In the genomic region with DNA sequence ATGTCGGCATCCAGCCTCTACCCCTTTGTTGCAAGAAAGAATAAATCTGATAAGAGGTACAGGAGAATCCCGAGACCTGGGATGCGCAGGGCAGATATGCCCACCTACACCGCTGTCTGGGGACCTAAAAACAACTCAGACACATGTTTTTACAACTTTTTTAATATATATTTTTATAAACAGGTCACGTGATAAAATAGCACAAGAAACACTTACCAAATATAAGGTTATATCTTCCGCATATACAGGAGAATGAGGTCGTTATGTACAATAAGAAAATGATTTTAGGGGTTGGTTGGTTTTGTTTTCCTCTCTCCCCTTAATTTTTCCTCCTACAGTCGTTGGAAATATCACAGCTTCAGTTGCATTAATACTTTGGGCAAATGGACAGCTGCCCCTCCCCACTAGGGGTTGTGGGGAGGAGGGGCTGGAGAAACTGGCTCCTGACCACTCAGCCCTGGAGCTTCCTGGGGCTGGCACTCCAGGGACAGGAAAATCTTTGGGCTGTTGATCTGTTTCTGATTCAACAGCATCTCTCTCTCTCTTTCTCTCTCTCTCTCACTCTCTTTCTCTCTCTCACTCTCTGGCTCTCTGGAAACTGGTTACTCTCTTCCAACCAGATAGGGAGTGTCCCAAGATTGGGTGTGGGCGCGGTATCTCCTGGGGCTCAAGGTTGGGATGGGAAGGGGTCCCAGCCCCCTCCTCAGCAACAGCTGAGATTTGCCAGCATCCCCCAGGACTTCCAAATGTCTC, we compare ENCODE assay signal across 1 cellular context.
TF ChIP-seq lines count a peak whose summit lies in the region.

No MANE protein-coding gene starts in this region.

TF ChIP-seq in GM12878, 131 proteins besides CTCF, POLR2A, EP300 and RAD21:
- TF ChIP-seq, protein P1, sequence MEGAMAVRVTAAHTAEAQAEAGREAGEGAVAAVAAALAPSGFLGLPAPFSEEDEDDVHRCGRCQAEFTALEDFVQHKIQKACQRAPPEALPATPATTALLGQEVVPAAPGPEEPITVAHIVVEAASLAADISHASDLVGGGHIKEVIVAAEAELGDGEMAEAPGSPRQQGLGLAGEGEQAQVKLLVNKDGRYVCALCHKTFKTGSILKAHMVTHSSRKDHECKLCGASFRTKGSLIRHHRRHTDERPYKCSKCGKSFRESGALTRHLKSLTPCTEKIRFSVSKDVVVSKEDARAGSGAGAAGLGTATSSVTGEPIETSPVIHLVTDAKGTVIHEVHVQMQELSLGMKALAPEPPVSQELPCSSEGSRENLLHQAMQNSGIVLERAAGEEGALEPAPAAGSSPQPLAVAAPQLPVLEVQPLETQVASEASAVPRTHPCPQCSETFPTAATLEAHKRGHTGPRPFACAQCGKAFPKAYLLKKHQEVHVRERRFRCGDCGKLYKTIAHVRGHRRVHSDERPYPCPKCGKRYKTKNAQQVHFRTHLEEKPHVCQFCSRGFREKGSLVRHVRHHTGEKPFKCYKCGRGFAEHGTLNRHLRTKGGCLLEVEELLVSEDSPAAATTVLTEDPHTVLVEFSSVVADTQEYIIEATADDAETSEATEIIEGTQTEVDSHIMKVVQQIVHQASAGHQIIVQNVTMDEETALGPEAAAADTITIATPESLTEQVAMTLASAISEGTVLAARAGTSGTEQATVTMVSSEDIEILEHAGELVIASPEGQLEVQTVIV (IDR thresholded peaks at IDR 0.05; ENCODE audit: borderline replicate concordance, partially characterized antibody), result no peak
- TF ChIP-seq RAD51 (IDR thresholded peaks at IDR 0.05) (peak; percentile 49; the same call in 1 of the 2 replicates), WRNIP1 (IDR thresholded peaks at IDR 0.05; ENCODE audit: borderline replicate concordance, low read depth, low read length) (no peak)
